In genomic region chr1:29736582-29737188, GRCh38 we compare ENCODE assay signal across 1 cellular context.
TF ChIP-seq lines count a peak whose summit lies in the region.

No MANE protein-coding gene starts in this region.

TF ChIP-seq in IMR-90, 13 proteins besides CTCF, POLR2A, EP300 and RAD21:
- no peak for TF ChIP-seq MAZ (IDR thresholded peaks at IDR 0.05; ENCODE audit: borderline replicate concordance, low read depth, low read length)
- TF ChIP-seq MAFK (IDR thresholded peaks at IDR 0.05; ENCODE audit: low read depth, low read length), result no peak
- TF ChIP-seq RFX5 (IDR thresholded peaks at IDR 0.05; ENCODE audit: low read depth, low read length), result no peak
- TF ChIP-seq MXI1 (IDR thresholded peaks at IDR 0.05; ENCODE audit: borderline replicate concordance, low read depth, low read length), result no peak
- TF ChIP-seq NFE2L2 (IDR thresholded peaks at IDR 0.05; ENCODE audit: low read depth, low read length), result no peak
- TF ChIP-seq FOS (IDR thresholded peaks at IDR 0.05; ENCODE audit: low read depth, low read length), result no peak
- TF ChIP-seq CEBPB (IDR thresholded peaks at IDR 0.05; ENCODE audit: low read depth, low read length), result no peak
- TF ChIP-seq ELK1 (IDR thresholded peaks at IDR 0.05; ENCODE audit: borderline replicate concordance, low read depth, low read length), result no peak
- no peak for TF ChIP-seq USF2 (IDR thresholded peaks at IDR 0.05; ENCODE audit: low read depth, low read length)
- no peak for TF ChIP-seq SMC3 (IDR thresholded peaks at IDR 0.05; ENCODE audit: low read depth, low read length)
- no peak for TF ChIP-seq RCOR1 (IDR thresholded peaks at IDR 0.05; ENCODE audit: insufficient replicate concordance, low read length)
- no peak for TF ChIP-seq CHD1 (IDR thresholded peaks at IDR 0.05; ENCODE audit: low read depth, low read length)
- no peak for TF ChIP-seq BHLHE40 (IDR thresholded peaks at IDR 0.05; ENCODE audit: low read depth, low read length)
